ENCODE assay signal across 8 cellular contexts in genomic region chr1:26541816-26542711, GRCh38. TPM values are rescaled to one million over a fixed set of nuclear protein-coding genes. Genes with fewer than 3 reads are reported as not detected.
DNase-seq lines count a peak whose midpoint lies in the region; ATAC-seq and TF ChIP-seq lines count a peak whose summit lies in the region.

No MANE protein-coding gene starts in this region.

- no peaks in the 10 kb centered on the region for H3K36me3 ChIP-seq in gastroesophageal sphincter
- H3K36me3 ChIP-seq in parathyroid adenoma (ENCODE audit: control insufficient read depth, insufficient read depth, low read length) = no peaks in the 10 kb centered on the region
- H3K36me3 ChIP-seq in upper lobe of left lung = peaks cover 0 to 25% (median 12%) of the 10 kb centered on the region in 4 donors

- H3K27me3 ChIP-seq in gastroesophageal sphincter (peaks cover 7% of the 10 kb centered on the region), parathyroid adenoma (ENCODE audit: control insufficient read depth, insufficient read depth, low read length) (no peaks in the 10 kb centered on the region), upper lobe of left lung (no peaks in the 10 kb centered on the region)

- no peak overlapping the region for H3K4me3 ChIP-seq in gastroesophageal sphincter
- no peak overlapping the region for H3K4me3 ChIP-seq in parathyroid adenoma (ENCODE audit: low read depth, low read length)
- H3K4me3 ChIP-seq in upper lobe of left lung = peak overlapping the region in 2 of 4 donors; percentile 19 to 24

- H3K9ac ChIP-seq in parathyroid adenoma = no peak overlapping the region

- H3K4me1 ChIP-seq in gastroesophageal sphincter (peaks cover 0 to 23% (median 0%) of the 10 kb centered on the region in 3 donors), parathyroid adenoma (no peaks in the 10 kb centered on the region), upper lobe of left lung (peaks cover 39 to 68% (median 54%) of the 10 kb centered on the region in 4 donors)

- H3K27ac ChIP-seq in gastroesophageal sphincter (peak overlapping the region in 3 of 4 donors; percentile 61 to 69 (median 67)), parathyroid adenoma (peak overlapping the region; percentile 68), upper lobe of left lung (peak overlapping the region; percentile 87 to 93 (median 91))

- peaks cover 2% of the 10 kb centered on the region for H3K79me2 ChIP-seq in parathyroid adenoma

- peak; percentile 93 for DNase-seq in NK-92 treated with Interleukin-12 subunit alpha and Interleukin-12 subunit beta, amount 100 ng/mL, for 24 hours (lab: John Stamatoyannopoulos, UW)
- DNase-seq in NK-92 (lab: John Stamatoyannopoulos, UW; ENCODE audit: unreplicated experiment) = no peak
- peak; percentile 41 to 53 for DNase-seq in activated T-helper 1 cell treated with anti-CD3 and anti-CD28 coated beads, Interleukin-2, amount 50 U/mL, for 16 hours (ENCODE audit: low read depth in 1 of 2, low spot score in 1 of 2)
- DNase-seq in upper lobe of left lung = peak; percentile 90 to 93

- TF ChIP-seq EP300 in gastroesophageal sphincter (IDR thresholded peaks at IDR 0.05) (no peak), upper lobe of left lung (IDR thresholded peaks at IDR 0.05) (peak in 2 of 4 donors; percentile 43 to 54)

- peak overlapping the region; percentile 42 for H2AFZ ChIP-seq in parathyroid adenoma

- peak; percentile 1 to 26 for TF ChIP-seq POLR2A in gastroesophageal sphincter (IDR thresholded peaks at IDR 0.05)
- TF ChIP-seq POLR2A in upper lobe of left lung (IDR thresholded peaks at IDR 0.05) = peak in 2 of 4 donors; percentile 12 to 71

- no peak overlapping the region for H3K4me2 ChIP-seq in parathyroid adenoma (ENCODE audit: low read length)

- H3K9me3 ChIP-seq in gastroesophageal sphincter = no peaks in the 10 kb centered on the region
- H3K9me3 ChIP-seq in parathyroid adenoma (ENCODE audit: control insufficient read depth, low read length) = no peaks in the 10 kb centered on the region
- no peaks in the 10 kb centered on the region for H3K9me3 ChIP-seq in upper lobe of left lung

- TF ChIP-seq CTCF in gastroesophageal sphincter (IDR thresholded peaks at IDR 0.05) = peak in 2 of 4 experiments; percentile 11 to 35
- TF ChIP-seq CTCF in parathyroid adenoma (IDR thresholded peaks at IDR 0.05) = peak; percentile 19
- TF ChIP-seq CTCF in upper lobe of left lung (IDR thresholded peaks at IDR 0.05) = peak in 5 of 6 experiments; percentile 56 to 88 (median 70)

- ATAC-seq in HG02973 (IDR thresholded peaks at IDR 0.05; ENCODE audit: unreplicated experiment) (peak; percentile 46), gastroesophageal sphincter (peak; percentile 77), upper lobe of left lung (ENCODE audit: low FRiP score in 2 of 2) (peak; percentile 86 to 91)

- WGBS in gastroesophageal sphincter (ENCODE audit: low coverage in 1 of 2), 2 donors = 37 to 60% methylated on average over 2 to 4 of the region's 18 CpGs
- 19 to 66% methylated on average over 8 to 18 of the region's 18 CpGs for WGBS in upper lobe of left lung, 2 donors

TF ChIP-seq in PFSK-1, 5 proteins besides CTCF, POLR2A, EP300 and RAD21:
- peak in 1 of 2 experiments; percentile 30; a peak in 1 of 4 replicates for TF ChIP-seq REST (IDR thresholded peaks at IDR 0.05; ENCODE audit: insufficient read depth in 1 of 2, low read depth in 2 of 2, low read length in 2 of 2)
- peak; percentile 78 for TF ChIP-seq FOXP2 (optimal IDR thresholded peaks at IDR 0.05; ENCODE audit: borderline replicate concordance, extremely low read depth, extremely low read length, insufficient read depth)
- no peak for TF ChIP-seq POLR2AphosphoS5 (IDR thresholded peaks at IDR 0.05; ENCODE audit: low read depth, low read length)
- TF ChIP-seq TAF1 (IDR thresholded peaks at IDR 0.05; ENCODE audit: borderline replicate concordance, insufficient read depth, low read length) = no peak
- TF ChIP-seq SIN3A (IDR thresholded peaks at IDR 0.05; ENCODE audit: borderline replicate concordance, insufficient read depth, low read length) = no peak

RNA-seq across cellular contexts. Expression of gene RPS6KA1, which starts 12.5 kb away (rescaled TPM):
- 23.2 TPM for polyA plus RNA-seq in PFSK-1 (2012; ENCODE audit: insufficient read length, low read depth)
- total RNA-seq in gastroesophageal sphincter (1 to 10 TPM; 3.5 to 8.5 (median 6.2) TPM), upper lobe of left lung (100 to 1,000 TPM in 4 of 6 donors, 10 to 100 TPM in 2; 91.1 to 161 (median 120) TPM)

Comparison
In these comparisons a context has a peak if more than half of its experiments do, and no peak if none do; other contexts are left out.
1. RNA of gene RPS6KA1, which starts 12.5 kb away (total RNA-seq): 91.1 to 161 TPM in upper lobe of left lung; 3.5 to 8.5 TPM in gastroesophageal sphincter; every median in the first group is over 4 times any median in the second.
2. Peak in every context shown above with its lines, with median percentiles within 50 percentile points of each other: ATAC-seq and H3K27ac ChIP-seq.